In genomic region chr15:21730427-21731405, GRCh38 we compare ENCODE assay signal across 8 cellular contexts.
A peak's percentile ranks its signal among the peaks of the same experiment; 100 is the strongest.
DNase-seq lines count a peak whose midpoint lies in the region; ATAC-seq, FAIRE-seq and TF ChIP-seq lines count a peak whose summit lies in the region.
"Not testable (repeated sequence)": the region's sequence is repeated elsewhere in the genome, so short reads cannot be mapped to it uniquely, and the experiment has no call there.

No MANE protein-coding gene starts in this region.

- H3K36me3 ChIP-seq in right lobe of liver: not testable (repeated sequence)

- DNase-seq in A549 (ENCODE audit: low read depth in 1 of 2, low spot score in 1 of 2); activated naive CD4-positive, alpha-beta T cell treated with anti-CD3 and anti-CD28 coated beads, Interleukin-2, amount 50 U/mL, for 72 hours (ENCODE audit: low spot score in 2 of 2); right lobe of liver: not testable (repeated sequence)

- intact Hi-C loops in right lobe of liver (cut with DNase I): not testable (repeated sequence)

- not testable (repeated sequence) for H3K36me3 Mint-ChIP-seq in activated naive CD4-positive, alpha-beta T cell treated with anti-CD3 and anti-CD28 coated beads, Interleukin-2, amount 50 U/mL, for 72 hours

- TF ChIP-seq EP300 in A549 (IDR thresholded peaks at IDR 0.05): not testable (repeated sequence)

- H3K4me1 ChIP-seq in A549, right lobe of liver: not testable (repeated sequence)

- H3K9me3 ChIP-seq in A549, right lobe of liver: not testable (repeated sequence)

- CTCF ChIA-PET in A549 (lab: Yijun Ruan, JAX): not testable (repeated sequence)

- not testable (repeated sequence) for H3K27ac ChIP-seq in A549, right lobe of liver

- not testable (repeated sequence) for H3K27ac Mint-ChIP-seq in activated naive CD4-positive, alpha-beta T cell treated with anti-CD3 and anti-CD28 coated beads, Interleukin-2, amount 50 U/mL, for 72 hours

- WGBS in A549 (ENCODE audit: missing lambda C conversion rate): no CpG with 5 or more reads among the region's 19 CpGs
- WGBS in right lobe of liver (ENCODE audit: insufficient coverage, low coverage, low lambda C conversion rate, missing lambda C conversion rate): no CpG with 5 or more reads among the region's 19 CpGs

- H3K4me3 ChIP-seq in A549, right lobe of liver: not testable (repeated sequence)

- TF ChIP-seq RAD21 in A549 (conservative IDR thresholded peaks at IDR 0.05 in 1 of 2, IDR thresholded peaks at IDR 0.05 in 1 of 2): not testable (repeated sequence)

- H3K4me2 ChIP-seq in A549: not testable (repeated sequence)

- H3K27me3 ChIP-seq in right lobe of liver: not testable (repeated sequence)

- H3K9me3 Mint-ChIP-seq in activated naive CD4-positive, alpha-beta T cell treated with anti-CD3 and anti-CD28 coated beads, Interleukin-2, amount 50 U/mL, for 72 hours: not testable (repeated sequence)

- not testable (repeated sequence) for TF ChIP-seq CTCF in A549 (IDR thresholded peaks at IDR 0.05); right lobe of liver (IDR thresholded peaks at IDR 0.05)

- TF ChIP-seq POLR2A in A549 (IDR thresholded peaks at IDR 0.05; ENCODE audit: low read length); right lobe of liver (IDR thresholded peaks at IDR 0.05): not testable (repeated sequence)

- not testable (repeated sequence) for FAIRE-seq in A549 (lab: Jason Lieb, UNC)

- POLR2A ChIA-PET in A549 (lab: Yijun Ruan, JAX): not testable (repeated sequence)

- ATAC-seq in A549: peak; percentile 65 to 94; a peak in 4 of 6 replicates
- ATAC-seq in GM18873 (IDR thresholded peaks at IDR 0.05; ENCODE audit: low FRiP score, unreplicated experiment): peak; percentile 76
- peak; percentile 65 for ATAC-seq in GM21367 (IDR thresholded peaks at IDR 0.05; ENCODE audit: unreplicated experiment)
- ATAC-seq in HG02623 (IDR thresholded peaks at IDR 0.05; ENCODE audit: unreplicated experiment): peak; percentile 72
- peak; percentile 68 for ATAC-seq in HG03064 (IDR thresholded peaks at IDR 0.05; ENCODE audit: low read depth, unreplicated experiment)
- peak; percentile 49 for ATAC-seq in HG03469 (IDR thresholded peaks at IDR 0.05; ENCODE audit: unreplicated experiment)
- peak; percentile 80 to 88 for ATAC-seq in activated naive CD4-positive, alpha-beta T cell treated with anti-CD3 and anti-CD28 coated beads, Interleukin-2, amount 50 U/mL, for 72 hours
- peak; percentile 75 to 95 (median 92) for ATAC-seq in right lobe of liver
